In genomic region chrX:6226646-6227444, GRCh38 we compare ENCODE assay signal across 10 cellular contexts. TPM values are rescaled to one million over a fixed set of nuclear protein-coding genes. Genes with fewer than 3 reads are reported as not detected.
DNase-seq lines count a peak whose midpoint lies in the region; ATAC-seq and TF ChIP-seq lines count a peak whose summit lies in the region.
"Had no signal": no experiment of that assay in that cellular context is flagged by ENCODE, and none has a peak within 500 bp of the region (broad histone marks: within the 10 kb centered on the region; RNA-seq: fewer than 3 reads in every experiment).

No MANE protein-coding gene starts in this region.

- H3K4me1 ChIP-seq in SJSA1 (replicated peaks), result no peaks in the 10 kb centered on the region
- peaks cover 3% of the 10 kb centered on the region for H3K4me1 ChIP-seq in left ventricle myocardium inferior

- H3K27me3 ChIP-seq in SJSA1 (replicated peaks) (no peaks in the 10 kb centered on the region), left ventricle myocardium inferior (ENCODE audit: low read depth) (peaks cover 47% of the 10 kb centered on the region)

- H3K27ac ChIP-seq in SJSA1 (no peak overlapping the region), left ventricle myocardium inferior (replicated peaks) (peak overlapping the region; percentile 27)

- TF ChIP-seq CTCF in left ventricle myocardium inferior (IDR thresholded peaks at IDR 0.05; ENCODE audit: borderline replicate concordance), result no peak

- DNase-seq in D341Med (ENCODE audit: low spot score) (peak; percentile 57), SJSA1 (ENCODE audit: low read depth in 1 of 2, low spot score in 2 of 2) (no peak), left ventricle myocardium inferior (peak; percentile 20), pons (ENCODE audit: low spot score) (peak; percentile 1)
- DNase-seq in stimulated activated CD4-positive, alpha-beta T cell treated with anti-CD3 and anti-CD28 coated beads, Interleukin-12 subunit alpha, Interleukin-12 subunit beta, amount 100 ng/mL, for 4 hours, result no peak
- DNase-seq: T-helper 17 cell had no signal

- H3K4me3 ChIP-seq in SJSA1 (peak overlapping the region; percentile 31), left ventricle myocardium inferior (peak overlapping the region; percentile 61)
- H3K4me3 ChIP-seq: K562 had no signal

- H3K36me3 ChIP-seq in SJSA1 (no peaks in the 10 kb centered on the region), left ventricle myocardium inferior (no peaks in the 10 kb centered on the region)

- ATAC-seq in GM21447 (IDR thresholded peaks at IDR 0.05; ENCODE audit: unreplicated experiment), result no peak
- ATAC-seq in HG03571 (IDR thresholded peaks at IDR 0.05; ENCODE audit: unreplicated experiment), result no peak
- ATAC-seq in HG03159 (IDR thresholded peaks at IDR 0.05; ENCODE audit: unreplicated experiment), result no peak
- ATAC-seq: K562, T-helper 17 cell had no signal

- intact Hi-C loops in left ventricle myocardium inferior (cut with micrococcal nuclease), result no loop called here

- no peaks in the 10 kb centered on the region for H3K9me3 ChIP-seq in SJSA1 (replicated peaks)
- no peaks in the 10 kb centered on the region for H3K9me3 ChIP-seq in left ventricle myocardium inferior (replicated peaks)

RNA-seq across cellular contexts. Expression of gene NLGN4X, which starts 1.8 kb away (rescaled TPM):
- total RNA-seq in SJSA1 (2014; rRNA removed; shearing (Covaris generic)), result 0.53 and 1.2 TPM in 2 replicates
- 4.5 TPM for total RNA-seq in left ventricle myocardium inferior
- total RNA-seq: T-helper 17 cell had no signal

Comparison
In these comparisons a context has a peak if more than half of its experiments do, and no peak if none do; other contexts are left out.
1. DNase-seq: peak in D341Med (single experiment), left ventricle myocardium inferior (single experiment) and pons (single experiment); none in SJSA1 (0 of 2) and stimulated activated CD4-positive, alpha-beta T cell treated with anti-CD3 and anti-CD28 coated beads, Interleukin-12 subunit alpha, Interleukin-12 subunit beta, amount 100 ng/mL, for 4 hours (single experiment).